8 cellular contexts compared by ENCODE assay signal in the genomic region with DNA sequence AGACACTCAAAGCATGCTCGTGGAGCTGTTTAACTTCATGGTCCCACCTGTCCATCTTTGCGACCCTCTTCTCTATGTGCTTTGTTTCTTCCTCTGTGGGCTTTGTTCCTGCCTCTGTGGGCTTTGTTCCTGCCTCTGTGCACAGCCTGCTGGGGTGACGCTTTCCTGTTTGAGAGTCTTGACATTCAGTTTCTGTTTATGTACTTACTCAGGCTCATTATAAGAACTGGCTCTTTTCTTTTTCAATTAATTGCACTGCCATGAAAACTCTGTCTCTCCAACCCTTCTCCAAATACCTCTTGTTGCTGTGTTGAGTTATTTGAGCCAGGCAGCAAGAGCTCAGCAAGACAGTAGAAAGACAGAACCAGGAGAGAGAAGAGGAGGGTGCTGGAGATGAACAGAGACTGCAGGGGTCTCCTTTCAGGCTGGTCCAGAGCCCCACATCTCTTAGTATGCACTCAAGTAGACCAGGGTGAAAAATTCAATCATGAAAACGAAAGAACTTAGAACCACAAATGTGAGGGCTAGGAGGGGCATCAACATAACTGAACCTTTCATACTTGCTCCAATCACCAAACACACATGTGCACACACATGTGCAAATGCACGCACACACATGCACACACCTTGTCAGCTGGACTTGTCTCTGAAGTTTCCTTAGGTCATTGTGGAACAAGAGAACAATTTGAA.
DNase-seq lines count a peak whose midpoint lies in the region; ATAC-seq lines count a peak whose summit lies in the region.

No MANE protein-coding gene starts in this region.

- H3K9me3 Mint-ChIP-seq in activated CD4-positive, alpha-beta memory T cell treated with anti-CD3 and anti-CD28 coated beads, Interleukin-2, amount 10 ng/mL, durations not matched to agents 7 days and 5 days: no peaks in the 10 kb centered on the region

- H3K27me3 ChIP-seq in ACC112 (ENCODE audit: insufficient read depth, low read length): no peaks in the 10 kb centered on the region

- peak; percentile 71 for DNase-seq in activated CD4-positive, alpha-beta memory T cell treated with anti-CD3 and anti-CD28 coated beads, Interleukin-2, amount 10 ng/mL, durations not matched to agents 7 days and 5 days
- DNase-seq in head of caudate nucleus (peak in 29 of 42 donors; percentile 7 to 67 (median 31)), cortex of kidney (lab: John Stamatoyannopoulos, UW) (no peak), NCI-H526 treated with DMSO at 0.1 percent for 48 hours (lab: John Stamatoyannopoulos, UW) (no peak)
- peak; percentile 52 for DNase-seq in stimulated activated CD4-positive, alpha-beta T cell treated with anti-CD3 and anti-CD28 coated beads, Interleukin-4, amount 100 ng/mL, for 1 hour

- no peaks in the 10 kb centered on the region for H3K36me3 ChIP-seq in ACC112 (ENCODE audit: insufficient read depth, low read length)

- H3K4me1 ChIP-seq in ACC112 (ENCODE audit: control insufficient read depth, insufficient read depth, low read length, unreplicated experiment): peaks cover 6% of the 10 kb centered on the region

- H3K36me3 Mint-ChIP-seq in activated CD4-positive, alpha-beta memory T cell treated with anti-CD3 and anti-CD28 coated beads, Interleukin-2, amount 10 ng/mL, durations not matched to agents 7 days and 5 days (ENCODE audit: low read depth): peaks cover 4% of the 10 kb centered on the region

- H3K79me2 ChIP-seq in ACC112 (ENCODE audit: control insufficient read depth, insufficient read depth, low read length, unreplicated experiment): no peaks in the 10 kb centered on the region

- H2AFZ ChIP-seq in ACC112 (ENCODE audit: low read length, unreplicated experiment): peak overlapping the region; percentile 100

- H3K27ac ChIP-seq in ACC112 (ENCODE audit: low read depth, low read length): no peak overlapping the region

- intact Hi-C loops in head of caudate nucleus (cut with DNase I): loop anchor here (5.0 to 10.0 kb wide), 3 partner anchors 71 to 488 kb away; no protein-coding TSS in a partner anchor

- peaks cover 29% of the 10 kb centered on the region for H3K4me1 Mint-ChIP-seq in activated CD4-positive, alpha-beta memory T cell treated with anti-CD3 and anti-CD28 coated beads, Interleukin-2, amount 10 ng/mL, durations not matched to agents 7 days and 5 days

- CTCF ChIA-PET in activated CD4-positive, alpha-beta memory T cell treated with anti-CD3 and anti-CD28 coated beads, Interleukin-2, amount 10 ng/mL, durations not matched to agents 7 days and 5 days (lab: Charles Lee): interaction anchor here (0.6 to 6.7 kb wide), 51 partner anchors 10 to 1209 kb away, joined by 3 to 422 read pairs (median 5); no protein-coding TSS in a partner anchor

- POLR2A ChIA-PET in activated CD4-positive, alpha-beta memory T cell treated with anti-CD3 and anti-CD28 coated beads, Interleukin-2, amount 10 ng/mL, durations not matched to agents 7 days and 5 days (lab: Charles Lee): interaction anchor here (0.7 to 4.3 kb wide), 31 partner anchors 10 to 634 kb away, joined by 3 to 72 read pairs (median 4); no protein-coding TSS in a partner anchor

- peak overlapping the region; percentile 93 for H3K27ac Mint-ChIP-seq in activated CD4-positive, alpha-beta memory T cell treated with anti-CD3 and anti-CD28 coated beads, Interleukin-2, amount 10 ng/mL, durations not matched to agents 7 days and 5 days

- peak overlapping the region; percentile 75 for H3K4me3 Mint-ChIP-seq in activated CD4-positive, alpha-beta memory T cell treated with anti-CD3 and anti-CD28 coated beads, Interleukin-2, amount 10 ng/mL, durations not matched to agents 7 days and 5 days

- H3K27me3 Mint-ChIP-seq in activated CD4-positive, alpha-beta memory T cell treated with anti-CD3 and anti-CD28 coated beads, Interleukin-2, amount 10 ng/mL, durations not matched to agents 7 days and 5 days: peaks cover 18% of the 10 kb centered on the region

- ATAC-seq in GM19397 (IDR thresholded peaks at IDR 0.05; ENCODE audit: unreplicated experiment) (peak; percentile 81), HG03442 (IDR thresholded peaks at IDR 0.05; ENCODE audit: unreplicated experiment) (peak; percentile 84)

- H3K4me3 ChIP-seq in ACC112 (ENCODE audit: low read depth, low read length): no peak overlapping the region

Comparison
In these comparisons a context has a peak if more than half of its experiments do, and no peak if none do; other contexts are left out.
1. DNase-seq: peak in activated CD4-positive, alpha-beta memory T cell treated with anti-CD3 and anti-CD28 coated beads, Interleukin-2, amount 10 ng/mL, durations not matched to agents 7 days and 5 days (single experiment), head of caudate nucleus (29 of 42) and stimulated activated CD4-positive, alpha-beta T cell treated with anti-CD3 and anti-CD28 coated beads, Interleukin-4, amount 100 ng/mL, for 1 hour (single experiment); none in cortex of kidney (single experiment) and NCI-H526 treated with DMSO at 0.1 percent for 48 hours (single experiment).